ENCODE assay signal across 13 cellular contexts in the genomic region with DNA sequence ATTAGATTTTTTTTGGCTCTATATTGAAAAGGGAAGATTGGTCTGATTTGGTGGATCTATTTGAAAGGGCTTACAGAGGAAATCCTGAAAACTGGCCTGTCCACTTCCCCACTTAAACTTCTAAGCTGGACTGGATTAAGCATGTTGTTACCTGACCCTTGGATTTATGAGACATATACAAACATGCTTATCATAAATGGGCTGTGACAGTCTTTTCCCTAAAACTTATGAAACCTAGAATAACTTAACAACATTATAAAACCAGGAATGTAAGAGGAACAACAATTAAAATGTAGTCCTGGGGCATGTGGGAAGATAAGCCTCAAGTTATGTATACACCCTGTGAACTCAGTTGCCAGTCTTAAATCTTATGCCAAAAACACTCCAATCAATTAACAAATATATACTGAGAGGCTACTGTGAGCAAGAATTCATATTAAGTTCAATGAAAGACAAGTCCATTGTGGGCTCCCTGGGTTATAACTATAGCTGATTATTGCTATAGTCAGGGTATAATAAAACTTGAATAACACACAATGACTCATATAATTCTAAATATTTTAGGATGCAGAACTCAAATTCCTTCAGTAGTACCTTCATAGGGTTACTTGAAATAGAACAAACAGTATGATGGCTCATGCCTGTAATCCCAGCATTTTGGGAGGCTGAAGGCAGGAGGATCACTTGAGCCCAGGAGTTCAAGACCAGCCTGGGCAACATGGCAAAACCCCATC.
DNase-seq lines count a peak whose midpoint lies in the region; ATAC-seq, FAIRE-seq and TF ChIP-seq lines count a peak whose summit lies in the region.
"Had no signal": no experiment of that assay in that cellular context is flagged by ENCODE, and none has a peak within 500 bp of the region (broad histone marks: within the 10 kb centered on the region; RNA-seq: fewer than 3 reads in every experiment).

No MANE protein-coding gene starts in this region.

- ATAC-seq in stimulated activated naive CD8-positive, alpha-beta T cell treated with anti-CD3 and anti-CD28 coated beads, Interleukin-15, amount 100 ng/mL, for 72 hours, result no peak

- no peak overlapping the region for H3K9ac ChIP-seq in endodermal cell (ENCODE audit: extremely low read depth, low read length, poor library complexity, severe bottlenecking)

- no peak for DNase-seq in CD8-positive, alpha-beta memory T cell
- DNase-seq in NCI-H226, result peak; percentile 14
- DNase-seq in endodermal cell, result no peak
- DNase-seq in osteocyte (ENCODE audit: extremely low spot score, unreplicated experiment), result no peak
- no peak for DNase-seq in activated CD4-positive, alpha-beta T cell treated with anti-CD3 and anti-CD28 coated beads, Interleukin-2, amount 50 U/mL, for 48 hours
- no peak for DNase-seq in stimulated activated naive CD8-positive, alpha-beta T cell treated with anti-CD3 and anti-CD28 coated beads, Interleukin-15, amount 100 ng/mL, for 72 hours
- no peak for DNase-seq in NCI-H345 treated with DMSO at 0.1 percent for 48 hours (lab: John Stamatoyannopoulos, UW; ENCODE audit: unreplicated experiment)
- no peak for DNase-seq in GM19239 (ENCODE audit: insufficient read length, low spot score)
- DNase-seq: MV-4-11; NCI-H446; stimulated activated CD4-positive, alpha-beta T cell treated with anti-CD3 and anti-CD28 coated beads, Interleukin-15, amount 100 ng/mL, for 24 hours had no signal

- no peak for FAIRE-seq in GM19239 (lab: Jason Lieb, UNC)
- FAIRE-seq: H1 had no signal

- H3K4me3 ChIP-seq in CD8-positive, alpha-beta memory T cell (ENCODE audit: low read length), result no peak overlapping the region
- H3K4me3 ChIP-seq in endodermal cell (ENCODE audit: low read length), result no peak overlapping the region

- no peak for TF ChIP-seq CTCF in endodermal cell (conservative IDR thresholded peaks at IDR 0.05)
- no peak for TF ChIP-seq CTCF in osteocyte (IDR thresholded peaks at IDR 0.05)

- POLR2A ChIA-PET in CD8-positive, alpha-beta memory T cell (lab: Charles Lee), result no interaction called here

- peak overlapping the region in 7 of 8 donors; percentile 17 to 78 (median 42) for H3K27ac Mint-ChIP-seq in CD8-positive, alpha-beta memory T cell
- peak overlapping the region; percentile 72 for H3K27ac Mint-ChIP-seq in endodermal cell
- peak overlapping the region; percentile 54 for H3K27ac Mint-ChIP-seq in osteocyte (ENCODE audit: unreplicated experiment)
- H3K27ac Mint-ChIP-seq in stimulated activated naive CD8-positive, alpha-beta T cell treated with anti-CD3 and anti-CD28 coated beads, Interleukin-15, amount 100 ng/mL, for 72 hours, result no peak overlapping the region

- H3K27me3 Mint-ChIP-seq in CD8-positive, alpha-beta memory T cell, result no peaks in the 10 kb centered on the region
- no peaks in the 10 kb centered on the region for H3K27me3 Mint-ChIP-seq in endodermal cell (ENCODE audit: insufficient read depth)
- no peaks in the 10 kb centered on the region for H3K27me3 Mint-ChIP-seq in osteocyte (ENCODE audit: unreplicated experiment)
- H3K27me3 Mint-ChIP-seq in stimulated activated naive CD8-positive, alpha-beta T cell treated with anti-CD3 and anti-CD28 coated beads, Interleukin-15, amount 100 ng/mL, for 72 hours, result no peaks in the 10 kb centered on the region

- H3K9me3 Mint-ChIP-seq in CD8-positive, alpha-beta memory T cell, result no peaks in the 10 kb centered on the region
- peaks cover 5% of the 10 kb centered on the region for H3K9me3 Mint-ChIP-seq in endodermal cell
- H3K9me3 Mint-ChIP-seq in osteocyte (ENCODE audit: unreplicated experiment), result no peaks in the 10 kb centered on the region
- no peaks in the 10 kb centered on the region for H3K9me3 Mint-ChIP-seq in stimulated activated naive CD8-positive, alpha-beta T cell treated with anti-CD3 and anti-CD28 coated beads, Interleukin-15, amount 100 ng/mL, for 72 hours

- CTCF ChIA-PET in CD8-positive, alpha-beta memory T cell (lab: Charles Lee), result interaction anchor here (1.2 kb wide), 1 partner anchor 10 kb away, joined by 3 read pairs; no protein-coding TSS in a partner anchor

- peaks cover 12% of the 10 kb centered on the region for H3K4me1 ChIP-seq in CD8-positive, alpha-beta memory T cell (ENCODE audit: insufficient read depth, low read length)
- H3K4me1 ChIP-seq in endodermal cell (ENCODE audit: control insufficient read depth, insufficient read depth, low read length), result peaks cover 7% of the 10 kb centered on the region

- no peak overlapping the region for H3K27ac ChIP-seq in CD8-positive, alpha-beta memory T cell (ENCODE audit: low read depth, low read length)
- H3K27ac ChIP-seq in endodermal cell (ENCODE audit: low read depth, low read length), result no peak overlapping the region
- H3K27ac ChIP-seq: neutrophil had no signal

- no peaks in the 10 kb centered on the region for H3K27me3 ChIP-seq in CD8-positive, alpha-beta memory T cell (ENCODE audit: insufficient read depth, low read length, poor library complexity, severe bottlenecking)
- no peaks in the 10 kb centered on the region for H3K27me3 ChIP-seq in endodermal cell (ENCODE audit: control insufficient read depth, insufficient read depth, low read length, poor library complexity, severe bottlenecking)
- H3K27me3 ChIP-seq: neutrophil had no signal

- peaks cover 8 to 21% (median 14%) of the 10 kb centered on the region in 3 donors for H3K36me3 Mint-ChIP-seq in CD8-positive, alpha-beta memory T cell
- H3K36me3 Mint-ChIP-seq in endodermal cell (ENCODE audit: low read depth) (peaks cover 18% of the 10 kb centered on the region), osteocyte (ENCODE audit: unreplicated experiment) (peaks cover 1% of the 10 kb centered on the region)

- H3K36me3 ChIP-seq in CD8-positive, alpha-beta memory T cell (ENCODE audit: insufficient read depth, low read length), result no peaks in the 10 kb centered on the region
- H3K36me3 ChIP-seq in endodermal cell (ENCODE audit: control insufficient read depth, insufficient read depth, low read length), result peaks cover 6% of the 10 kb centered on the region

- H3K4me1 Mint-ChIP-seq in CD8-positive, alpha-beta memory T cell, result peaks cover 31 to 57% (median 53%) of the 10 kb centered on the region in 3 donors
- peaks cover 20% of the 10 kb centered on the region for H3K4me1 Mint-ChIP-seq in endodermal cell
- H3K4me1 Mint-ChIP-seq in osteocyte (ENCODE audit: unreplicated experiment), result peaks cover 49% of the 10 kb centered on the region
- peaks cover 41% of the 10 kb centered on the region for H3K4me1 Mint-ChIP-seq in stimulated activated naive CD8-positive, alpha-beta T cell treated with anti-CD3 and anti-CD28 coated beads, Interleukin-15, amount 100 ng/mL, for 72 hours

- H3K4me3 Mint-ChIP-seq in CD8-positive, alpha-beta memory T cell, result no peak overlapping the region
- H3K4me3 Mint-ChIP-seq in endodermal cell (no peak overlapping the region), osteocyte (ENCODE audit: unreplicated experiment) (no peak overlapping the region)
- H3K4me3 Mint-ChIP-seq in stimulated activated naive CD8-positive, alpha-beta T cell treated with anti-CD3 and anti-CD28 coated beads, Interleukin-15, amount 100 ng/mL, for 72 hours, result no peak overlapping the region

- no peaks in the 10 kb centered on the region for H3K9me3 ChIP-seq in CD8-positive, alpha-beta memory T cell (ENCODE audit: low read length)
- no peaks in the 10 kb centered on the region for H3K9me3 ChIP-seq in endodermal cell (ENCODE audit: control insufficient read depth, low read length)
- H3K9me3 ChIP-seq: neutrophil had no signal

Comparison
In these comparisons a context has a peak if more than half of its experiments do, and no peak if none do; other contexts are left out.
1. H3K27ac Mint-ChIP-seq: peak in CD8-positive, alpha-beta memory T cell (7 of 8), endodermal cell (single experiment) and osteocyte (single experiment); none in stimulated activated naive CD8-positive, alpha-beta T cell treated with anti-CD3 and anti-CD28 coated beads, Interleukin-15, amount 100 ng/mL, for 72 hours (0 of 2).